ENCODE assay signal across 17 cellular contexts in the genomic region with DNA sequence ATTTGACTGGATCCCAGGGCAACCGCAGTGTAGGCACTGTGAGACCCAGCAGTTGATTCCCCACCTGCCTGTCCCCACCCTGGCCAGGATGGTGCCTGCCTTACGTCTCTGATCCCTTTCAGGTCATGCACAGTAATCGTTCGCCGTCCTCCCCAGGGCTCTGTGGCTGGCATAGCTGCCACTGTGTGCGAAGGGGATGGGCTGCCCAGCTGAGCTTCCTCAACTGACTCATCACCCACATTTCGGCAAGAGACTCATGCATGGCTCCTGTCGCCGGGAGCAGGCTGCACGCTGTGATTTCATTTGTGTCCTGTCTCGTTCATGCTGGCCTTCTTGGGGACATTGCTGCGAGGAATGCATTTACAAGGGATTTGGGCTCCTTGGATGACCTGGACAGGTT.
DNase-seq lines count a peak whose midpoint lies in the region; ATAC-seq and TF ChIP-seq lines count a peak whose summit lies in the region.
"Had no signal": no experiment of that assay in that cellular context is flagged by ENCODE, and none has a peak within 500 bp of the region (broad histone marks: within the 10 kb centered on the region; RNA-seq: fewer than 3 reads in every experiment).

No MANE protein-coding gene starts in this region.

- no peak overlapping the region for H3K27ac Mint-ChIP-seq in progenitor cell of endocrine pancreas
- H3K27ac Mint-ChIP-seq: T-helper 2 cell treated with Interferon-gamma antibody and Interleukin-4, amounts not matched to agents 5 μg/mL and 100 μg/mL, for 36 hours had no signal

- in situ Hi-C loops in astrocyte of the spinal cord (cut with HindIII; ENCODE audit: low sequenced_read_pairs), result no loop called here

- no peak for ATAC-seq in GM18520 (IDR thresholded peaks at IDR 0.05; ENCODE audit: unreplicated experiment)
- ATAC-seq in HG03025 (IDR thresholded peaks at IDR 0.05; ENCODE audit: low FRiP score, unreplicated experiment), result no peak
- ATAC-seq: HepG2 had no signal

- H4K20me1 ChIP-seq in osteoblast (ENCODE audit: insufficient read depth, low read length), result no peaks in the 10 kb centered on the region

- no peaks in the 10 kb centered on the region for H3K36me3 Mint-ChIP-seq in progenitor cell of endocrine pancreas (ENCODE audit: insufficient read depth)

- no peaks in the 10 kb centered on the region for H3K79me2 ChIP-seq in osteoblast (ENCODE audit: insufficient read depth, low read length)

- H3K9me3 ChIP-seq in osteoblast (ENCODE audit: low read depth, low read length), result no peaks in the 10 kb centered on the region
- H3K9me3 ChIP-seq: Peyer's patch had no signal

- H3K4me1 ChIP-seq in osteoblast (ENCODE audit: insufficient read depth, low read length), result peaks cover 18% of the 10 kb centered on the region
- H3K4me1 ChIP-seq: Peyer's patch had no signal

- H3K27ac ChIP-seq in osteoblast (ENCODE audit: low read depth, low read length), result no peak overlapping the region
- H3K27ac ChIP-seq: C4-2B, Peyer's patch had no signal

- DNase-seq in ELR (ENCODE audit: low read depth), result peak; percentile 44
- DNase-seq in NB4 (ENCODE audit: low read depth), result peak; percentile 50
- peak; percentile 39 for DNase-seq in astrocyte of the spinal cord (ENCODE audit: low read depth, low spot score)
- DNase-seq in osteoblast (ENCODE audit: insufficient read length, low spot score, missing footprints), result no peak
- no peak for DNase-seq in progenitor cell of endocrine pancreas (ENCODE audit: low spot score, unreplicated experiment)
- DNase-seq in GM10266 (ENCODE audit: extremely low spot score), result no peak
- DNase-seq: activated CD4-positive, alpha-beta T cell treated with anti-CD3 and anti-CD28 coated beads for 48 hours; activated T-cell treated with anti-CD3 and anti-CD28 coated beads, Interleukin-2, amount 50 U/mL, for 1 hour; head of caudate nucleus; NCI-H1417; NCI-H345; Peyer's patch had no signal

- no peaks in the 10 kb centered on the region for H3K4me1 Mint-ChIP-seq in progenitor cell of endocrine pancreas (ENCODE audit: low read depth)

- TF ChIP-seq POLR2A in NB4 (IDR thresholded peaks at IDR 0.05; ENCODE audit: extremely low read depth, insufficient read length), result no peak

- H3K36me3 ChIP-seq in osteoblast (ENCODE audit: insufficient read depth, low read length), result no peaks in the 10 kb centered on the region
- H3K36me3 ChIP-seq: Peyer's patch had no signal

- H3K27me3 Mint-ChIP-seq in progenitor cell of endocrine pancreas, result peaks cover 3% of the 10 kb centered on the region

- no peaks in the 10 kb centered on the region for H3K27me3 ChIP-seq in osteoblast (ENCODE audit: insufficient read depth, low read length)
- H3K27me3 ChIP-seq: Peyer's patch had no signal

- H3K4me3 ChIP-seq in NB4 (ENCODE audit: low read depth, low read length), result no peak overlapping the region
- no peak overlapping the region for H3K4me3 ChIP-seq in astrocyte of the spinal cord (ENCODE audit: low read depth, low read length)
- H3K4me3 ChIP-seq in osteoblast (ENCODE audit: insufficient read depth, low read length), result no peak overlapping the region
- H3K4me3 ChIP-seq: Peyer's patch had no signal

- H2AFZ ChIP-seq in osteoblast (ENCODE audit: low read length), result no peak overlapping the region

- no peak overlapping the region for H3K4me3 Mint-ChIP-seq in progenitor cell of endocrine pancreas (ENCODE audit: low read depth)
- H3K4me3 Mint-ChIP-seq: T-helper 2 cell treated with Interferon-gamma antibody and Interleukin-4, amounts not matched to agents 5 μg/mL and 100 μg/mL, for 36 hours had no signal

- peak overlapping the region; percentile 56 for H3K4me2 ChIP-seq in osteoblast (ENCODE audit: insufficient read depth, low read length)

- TF ChIP-seq CTCF in NB4 (IDR thresholded peaks at IDR 0.05; ENCODE audit: low read depth, low read length) (no peak), astrocyte of the spinal cord (IDR thresholded peaks at IDR 0.05; ENCODE audit: low read depth, low read length) (no peak), osteoblast (IDR thresholded peaks at IDR 0.05; ENCODE audit: extremely low read depth, low read depth, low read length) (no peak), progenitor cell of endocrine pancreas (IDR thresholded peaks at IDR 0.05; ENCODE audit: unreplicated experiment) (no peak), GM10266 (IDR thresholded peaks at IDR 0.05; ENCODE audit: control insufficient read depth, insufficient read depth, low read depth, missing control alignments) (no peak)

- H3K9me3 Mint-ChIP-seq in progenitor cell of endocrine pancreas (ENCODE audit: low read depth), result no peaks in the 10 kb centered on the region
- H3K9me3 Mint-ChIP-seq: T-helper 2 cell treated with Interferon-gamma antibody and Interleukin-4, amounts not matched to agents 5 μg/mL and 100 μg/mL, for 36 hours had no signal

Comparison
In these comparisons a context has a peak if more than half of its experiments do, and no peak if none do; other contexts are left out.
1. DNase-seq: peak in ELR (single experiment), NB4 (single experiment) and astrocyte of the spinal cord (single experiment); none in osteoblast (single experiment), progenitor cell of endocrine pancreas (single experiment) and GM10266 (single experiment).